In genomic region chr20:23875606-23876237, GRCh38 we compare ENCODE assay signal across 25 cellular contexts. TPM values are rescaled to one million over a fixed set of nuclear protein-coding genes. Genes with fewer than 3 reads are reported as not detected.
"Had no signal": no experiment of that assay in that cellular context is flagged by ENCODE, and none has a peak within 500 bp of the region (broad histone marks: within the 10 kb centered on the region; RNA-seq: fewer than 3 reads in every experiment).

No MANE protein-coding gene starts in this region.

- H3K27me3 ChIP-seq: testis, tibial nerve, vagina had no signal

- ATAC-seq: heart left ventricle; left colon; naive thymus-derived CD4-positive, alpha-beta T cell; psoas muscle; sciatic nerve; stimulated activated naive CD8-positive, alpha-beta T cell treated with anti-CD3 and anti-CD28 coated beads, Interleukin-15, amount 100 ng/mL, for 72 hours; upper lobe of right lung had no signal

- H3K4me3 ChIP-seq: dorsolateral prefrontal cortex, heart left ventricle, psoas muscle, skin epidermis, testis, tibial nerve, upper lobe of right lung, vagina had no signal

- H3K4me1 ChIP-seq: heart left ventricle, psoas muscle, testis, upper lobe of right lung, vagina had no signal

- DNase-seq: cortex of kidney; dorsolateral prefrontal cortex; effector CD8-positive, alpha-beta T cell; foreskin fibroblast; heart left ventricle; hippocampal formation; left colon; mesendoderm; naive thymus-derived CD4-positive, alpha-beta T cell; psoas muscle; stimulated activated CD4-positive, alpha-beta T cell treated with anti-CD3 and anti-CD28 coated beads, Interleukin-2, amount 100 ng/mL, for 24 hours; stimulated activated CD4-positive, alpha-beta T cell treated with anti-CD3 and anti-CD28 coated beads, Interleukin-4, amount 100 ng/mL, for 4 hours; stimulated activated naive B cell treated with anti-CD40 and anti-IgM and Interleukin-4, amounts not matched to agents 10 μg/mL and 1 μg/mL and 100 μg/mL, for 72 hours; stimulated activated naive CD8-positive, alpha-beta T cell treated with anti-CD3 and anti-CD28 coated beads, Interleukin-15, amount 100 ng/mL, for 72 hours; testis; upper lobe of right lung had no signal

- H3K27ac ChIP-seq: dorsolateral prefrontal cortex, neutrophil, psoas muscle, skin epidermis, testis, tibial nerve, upper lobe of right lung, vagina had no signal

- H3K9me3 ChIP-seq: heart left ventricle, neutrophil, psoas muscle, testis, tibial nerve, upper lobe of right lung, vagina had no signal

- H3K36me3 ChIP-seq: heart left ventricle, neutrophil, tibial nerve, upper lobe of right lung, vagina had no signal

RNA-seq across cellular contexts. Expression of gene CST5, which starts 3.8 kb away (rescaled TPM):
- total RNA-seq: dorsolateral prefrontal cortex; heart left ventricle; left colon; liver; lung microvascular endothelial cell; naive thymus-derived CD4-positive, alpha-beta T cell; osteoblast; psoas muscle; sciatic nerve; subcutaneous adipose tissue; testis; tibial nerve; vagina had no signal

RNA-seq across cellular contexts. Expression of gene CST2, which starts 49.2 kb away (rescaled TPM):
- total RNA-seq: dorsolateral prefrontal cortex; left colon; liver; lung microvascular endothelial cell; naive thymus-derived CD4-positive, alpha-beta T cell; osteoblast; psoas muscle; sciatic nerve; subcutaneous adipose tissue; testis; upper lobe of right lung; vagina had no signal
